ENCODE assay signal across 1 cellular context in the genomic region with DNA sequence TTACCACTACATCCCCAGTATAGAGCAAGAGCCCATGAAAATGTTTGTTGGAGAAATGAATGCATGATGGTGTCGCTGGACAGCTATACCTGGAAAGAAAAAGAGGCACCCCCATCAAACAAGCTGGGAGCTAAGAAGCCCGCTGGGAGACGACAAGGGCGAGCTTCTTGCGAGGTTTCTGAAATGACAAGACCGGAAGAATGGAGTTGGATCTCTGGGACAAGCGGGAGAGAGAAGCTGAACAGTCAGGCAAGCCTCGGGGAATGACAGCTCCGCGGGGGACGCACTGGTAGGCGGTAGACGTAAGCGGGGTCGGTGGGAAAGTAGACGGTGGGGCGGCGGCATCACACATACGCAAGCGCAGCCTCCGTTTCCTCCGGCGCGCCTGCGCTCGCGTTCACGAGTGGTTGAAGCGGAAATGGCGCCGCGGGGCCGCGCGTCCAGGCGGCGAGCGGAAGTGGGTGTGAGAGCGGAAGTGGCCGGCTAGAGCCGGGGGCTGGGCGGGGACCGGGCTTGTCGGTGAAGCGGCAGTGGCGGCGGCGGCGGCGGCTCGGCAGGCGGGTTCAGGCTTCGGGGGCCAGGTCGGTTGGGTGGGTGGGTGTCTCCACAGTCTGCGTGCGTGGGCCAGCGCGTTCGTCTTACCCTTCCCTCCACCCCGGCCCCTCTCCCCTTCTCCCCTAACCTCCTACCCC.
A peak's percentile ranks its signal among the peaks of the same experiment; 100 is the strongest.
TF ChIP-seq lines count a peak whose summit lies in the region.

Gene ARPC2, plus strand, starts transcription at position 516 of the 692 bp plus-strand sequence. CDS start 282 bp downstream, outside the sequence.

TF ChIP-seq in HepG2, 621 proteins besides CTCF, POLR2A, EP300 and RAD21 (continued from another document and continues in another):
- TF ChIP-seq, protein P1, sequence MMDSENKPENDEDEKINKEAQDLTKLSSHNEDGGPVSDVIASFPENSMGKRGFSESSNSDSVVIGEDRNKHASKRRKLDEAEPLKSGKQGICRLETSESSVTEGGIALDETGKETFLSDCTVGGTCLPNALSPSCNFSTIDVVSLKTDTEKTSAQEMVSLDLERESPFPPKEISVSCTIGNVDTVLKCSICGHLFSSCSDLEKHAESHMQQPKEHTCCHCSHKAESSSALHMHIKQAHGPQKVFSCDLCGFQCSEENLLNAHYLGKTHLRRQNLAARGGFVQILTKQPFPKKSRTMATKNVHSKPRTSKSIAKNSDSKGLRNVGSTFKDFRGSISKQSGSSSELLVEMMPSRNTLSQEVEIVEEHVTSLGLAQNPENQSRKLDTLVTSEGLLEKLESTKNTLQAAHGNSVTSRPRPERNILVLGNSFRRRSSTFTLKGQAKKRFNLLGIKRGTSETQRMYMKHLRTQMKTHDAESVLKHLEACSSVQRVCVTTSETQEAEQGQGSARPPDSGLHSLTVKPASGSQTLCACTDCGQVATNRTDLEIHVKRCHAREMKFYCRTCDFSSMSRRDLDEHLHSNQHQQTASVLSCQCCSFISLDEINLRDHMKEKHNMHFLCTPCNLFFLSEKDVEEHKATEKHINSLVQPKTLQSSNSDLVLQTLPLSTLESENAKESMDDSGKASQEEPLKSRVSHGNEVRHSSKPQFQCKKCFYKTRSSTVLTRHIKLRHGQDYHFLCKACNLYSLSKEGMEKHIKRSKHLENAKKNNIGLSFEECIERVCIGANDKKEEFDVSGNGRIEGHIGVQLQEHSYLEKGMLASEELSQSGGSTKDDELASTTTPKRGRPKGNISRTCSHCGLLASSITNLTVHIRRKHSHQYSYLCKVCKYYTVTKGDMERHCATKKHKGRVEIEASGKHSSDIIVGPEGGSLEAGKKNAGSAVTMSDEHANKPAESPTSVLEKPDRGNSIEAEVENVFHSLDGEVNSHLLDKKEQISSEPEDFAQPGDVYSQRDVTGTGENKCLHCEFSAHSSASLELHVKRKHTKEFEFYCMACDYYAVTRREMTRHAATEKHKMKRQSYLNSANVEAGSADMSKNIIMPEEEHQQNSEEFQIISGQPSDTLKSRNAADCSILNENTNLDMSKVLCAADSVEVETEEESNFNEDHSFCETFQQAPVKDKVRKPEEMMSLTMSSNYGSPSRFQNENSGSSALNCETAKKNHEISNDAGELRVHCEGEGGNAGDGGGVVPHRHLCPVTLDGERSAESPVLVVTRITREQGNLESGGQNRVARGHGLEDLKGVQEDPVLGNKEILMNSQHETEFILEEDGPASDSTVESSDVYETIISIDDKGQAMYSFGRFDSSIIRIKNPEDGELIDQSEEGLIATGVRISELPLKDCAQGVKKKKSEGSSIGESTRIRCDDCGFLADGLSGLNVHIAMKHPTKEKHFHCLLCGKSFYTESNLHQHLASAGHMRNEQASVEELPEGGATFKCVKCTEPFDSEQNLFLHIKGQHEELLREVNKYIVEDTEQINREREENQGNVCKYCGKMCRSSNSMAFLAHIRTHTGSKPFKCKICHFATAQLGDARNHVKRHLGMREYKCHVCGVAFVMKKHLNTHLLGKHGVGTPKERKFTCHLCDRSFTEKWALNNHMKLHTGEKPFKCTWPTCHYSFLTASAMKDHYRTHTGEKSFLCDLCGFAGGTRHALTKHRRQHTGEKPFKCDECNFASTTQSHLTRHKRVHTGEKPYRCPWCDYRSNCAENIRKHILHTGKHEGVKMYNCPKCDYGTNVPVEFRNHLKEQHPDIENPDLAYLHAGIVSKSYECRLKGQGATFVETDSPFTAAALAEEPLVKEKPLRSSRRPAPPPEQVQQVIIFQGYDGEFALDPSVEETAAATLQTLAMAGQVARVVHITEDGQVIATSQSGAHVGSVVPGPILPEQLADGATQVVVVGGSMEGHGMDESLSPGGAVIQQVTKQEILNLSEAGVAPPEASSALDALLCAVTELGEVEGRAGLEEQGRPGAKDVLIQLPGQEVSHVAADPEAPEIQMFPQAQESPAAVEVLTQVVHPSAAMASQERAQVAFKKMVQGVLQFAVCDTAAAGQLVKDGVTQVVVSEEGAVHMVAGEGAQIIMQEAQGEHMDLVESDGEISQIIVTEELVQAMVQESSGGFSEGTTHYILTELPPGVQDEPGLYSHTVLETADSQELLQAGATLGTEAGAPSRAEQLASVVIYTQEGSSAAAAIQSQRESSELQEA (CRISPR knock-in tag; IDR thresholded peaks at IDR 0.05; ENCODE audit: not compliant biosample characterization) = peak; percentile 52
- TF ChIP-seq ZNF878 (CRISPR knock-in tag; IDR thresholded peaks at IDR 0.05) (no peak), MAF1 (CRISPR knock-in tag; IDR thresholded peaks at IDR 0.05; ENCODE audit: borderline replicate concordance) (0 out of 2 replicates have a peak, but pooled peaks have one; percentile 46), SOX5 (CRISPR knock-in tag; IDR thresholded peaks at IDR 0.05; ENCODE audit: borderline replicate concordance) (peak; percentile 48; the same call in 1 of the 2 replicates), NFRKB (IDR thresholded peaks at IDR 0.05) (no peak), GLI4 (CRISPR knock-in tag; IDR thresholded peaks at IDR 0.05; ENCODE audit: borderline replicate concordance) (no peak), KAT8 (CRISPR knock-in tag; IDR thresholded peaks at IDR 0.05) (peak; percentile 95), RXRB (CRISPR knock-in tag; IDR thresholded peaks at IDR 0.05; ENCODE audit: borderline replicate concordance) (peak; percentile 41; the same call in 1 of the 2 replicates), ZNF607 (CRISPR knock-in tag; IDR thresholded peaks at IDR 0.05; ENCODE audit: borderline replicate concordance) (peak; percentile 95), ZNF800 (CRISPR knock-in tag; IDR thresholded peaks at IDR 0.05) (0 out of 2 replicates have a peak, but pooled peaks have one; percentile 56), SP1 (IDR thresholded peaks at IDR 0.05) (no peak), SP1 (CRISPR knock-in tag; IDR thresholded peaks at IDR 0.05) (no peak), HOXA7 (CRISPR knock-in tag; IDR thresholded peaks at IDR 0.05) (no peak), MED1 (CRISPR knock-in tag; IDR thresholded peaks at IDR 0.05) (peak; percentile 84), ZNF790 (CRISPR knock-in tag; IDR thresholded peaks at IDR 0.05; ENCODE audit: borderline replicate concordance) (peak; percentile 77; the same call in 1 of the 2 replicates), THAP11 (CRISPR knock-in tag; IDR thresholded peaks at IDR 0.05) (peak; percentile 93), UBTF (CRISPR knock-in tag; IDR thresholded peaks at IDR 0.05) (peak; percentile 46), SNAPC2 (CRISPR knock-in tag; IDR thresholded peaks at IDR 0.05) (no peak), GMEB1 (CRISPR knock-in tag; IDR thresholded peaks at IDR 0.05; ENCODE audit: borderline replicate concordance) (peak; percentile 78; the same call in 1 of the 2 replicates)
- TF ChIP-seq, protein P2, sequence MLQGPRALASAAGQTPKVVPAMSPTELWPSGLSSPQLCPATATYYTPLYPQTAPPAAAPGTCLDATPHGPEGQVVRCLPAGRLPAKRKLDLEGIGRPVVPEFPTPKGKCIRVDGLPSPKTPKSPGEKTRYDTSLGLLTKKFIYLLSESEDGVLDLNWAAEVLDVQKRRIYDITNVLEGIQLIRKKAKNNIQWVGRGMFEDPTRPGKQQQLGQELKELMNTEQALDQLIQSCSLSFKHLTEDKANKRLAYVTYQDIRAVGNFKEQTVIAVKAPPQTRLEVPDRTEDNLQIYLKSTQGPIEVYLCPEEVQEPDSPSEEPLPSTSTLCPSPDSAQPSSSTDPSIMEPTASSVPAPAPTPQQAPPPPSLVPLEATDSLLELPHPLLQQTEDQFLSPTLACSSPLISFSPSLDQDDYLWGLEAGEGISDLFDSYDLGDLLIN (CRISPR knock-in tag; IDR thresholded peaks at IDR 0.05; ENCODE audit: borderline replicate concordance) = 0 out of 2 replicates have a peak, but pooled peaks have one; percentile 21
- TF ChIP-seq, protein P3, sequence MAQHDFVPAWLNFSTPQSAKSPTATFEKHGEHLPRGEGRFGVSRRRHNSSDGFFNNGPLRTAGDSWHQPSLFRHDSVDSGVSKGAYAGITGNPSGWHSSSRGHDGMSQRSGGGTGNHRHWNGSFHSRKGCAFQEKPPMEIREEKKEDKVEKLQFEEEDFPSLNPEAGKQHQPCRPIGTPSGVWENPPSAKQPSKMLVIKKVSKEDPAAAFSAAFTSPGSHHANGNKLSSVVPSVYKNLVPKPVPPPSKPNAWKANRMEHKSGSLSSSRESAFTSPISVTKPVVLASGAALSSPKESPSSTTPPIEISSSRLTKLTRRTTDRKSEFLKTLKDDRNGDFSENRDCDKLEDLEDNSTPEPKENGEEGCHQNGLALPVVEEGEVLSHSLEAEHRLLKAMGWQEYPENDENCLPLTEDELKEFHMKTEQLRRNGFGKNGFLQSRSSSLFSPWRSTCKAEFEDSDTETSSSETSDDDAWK (CRISPR knock-in tag; IDR thresholded peaks at IDR 0.05) = no peak
- TF ChIP-seq, protein P4, sequence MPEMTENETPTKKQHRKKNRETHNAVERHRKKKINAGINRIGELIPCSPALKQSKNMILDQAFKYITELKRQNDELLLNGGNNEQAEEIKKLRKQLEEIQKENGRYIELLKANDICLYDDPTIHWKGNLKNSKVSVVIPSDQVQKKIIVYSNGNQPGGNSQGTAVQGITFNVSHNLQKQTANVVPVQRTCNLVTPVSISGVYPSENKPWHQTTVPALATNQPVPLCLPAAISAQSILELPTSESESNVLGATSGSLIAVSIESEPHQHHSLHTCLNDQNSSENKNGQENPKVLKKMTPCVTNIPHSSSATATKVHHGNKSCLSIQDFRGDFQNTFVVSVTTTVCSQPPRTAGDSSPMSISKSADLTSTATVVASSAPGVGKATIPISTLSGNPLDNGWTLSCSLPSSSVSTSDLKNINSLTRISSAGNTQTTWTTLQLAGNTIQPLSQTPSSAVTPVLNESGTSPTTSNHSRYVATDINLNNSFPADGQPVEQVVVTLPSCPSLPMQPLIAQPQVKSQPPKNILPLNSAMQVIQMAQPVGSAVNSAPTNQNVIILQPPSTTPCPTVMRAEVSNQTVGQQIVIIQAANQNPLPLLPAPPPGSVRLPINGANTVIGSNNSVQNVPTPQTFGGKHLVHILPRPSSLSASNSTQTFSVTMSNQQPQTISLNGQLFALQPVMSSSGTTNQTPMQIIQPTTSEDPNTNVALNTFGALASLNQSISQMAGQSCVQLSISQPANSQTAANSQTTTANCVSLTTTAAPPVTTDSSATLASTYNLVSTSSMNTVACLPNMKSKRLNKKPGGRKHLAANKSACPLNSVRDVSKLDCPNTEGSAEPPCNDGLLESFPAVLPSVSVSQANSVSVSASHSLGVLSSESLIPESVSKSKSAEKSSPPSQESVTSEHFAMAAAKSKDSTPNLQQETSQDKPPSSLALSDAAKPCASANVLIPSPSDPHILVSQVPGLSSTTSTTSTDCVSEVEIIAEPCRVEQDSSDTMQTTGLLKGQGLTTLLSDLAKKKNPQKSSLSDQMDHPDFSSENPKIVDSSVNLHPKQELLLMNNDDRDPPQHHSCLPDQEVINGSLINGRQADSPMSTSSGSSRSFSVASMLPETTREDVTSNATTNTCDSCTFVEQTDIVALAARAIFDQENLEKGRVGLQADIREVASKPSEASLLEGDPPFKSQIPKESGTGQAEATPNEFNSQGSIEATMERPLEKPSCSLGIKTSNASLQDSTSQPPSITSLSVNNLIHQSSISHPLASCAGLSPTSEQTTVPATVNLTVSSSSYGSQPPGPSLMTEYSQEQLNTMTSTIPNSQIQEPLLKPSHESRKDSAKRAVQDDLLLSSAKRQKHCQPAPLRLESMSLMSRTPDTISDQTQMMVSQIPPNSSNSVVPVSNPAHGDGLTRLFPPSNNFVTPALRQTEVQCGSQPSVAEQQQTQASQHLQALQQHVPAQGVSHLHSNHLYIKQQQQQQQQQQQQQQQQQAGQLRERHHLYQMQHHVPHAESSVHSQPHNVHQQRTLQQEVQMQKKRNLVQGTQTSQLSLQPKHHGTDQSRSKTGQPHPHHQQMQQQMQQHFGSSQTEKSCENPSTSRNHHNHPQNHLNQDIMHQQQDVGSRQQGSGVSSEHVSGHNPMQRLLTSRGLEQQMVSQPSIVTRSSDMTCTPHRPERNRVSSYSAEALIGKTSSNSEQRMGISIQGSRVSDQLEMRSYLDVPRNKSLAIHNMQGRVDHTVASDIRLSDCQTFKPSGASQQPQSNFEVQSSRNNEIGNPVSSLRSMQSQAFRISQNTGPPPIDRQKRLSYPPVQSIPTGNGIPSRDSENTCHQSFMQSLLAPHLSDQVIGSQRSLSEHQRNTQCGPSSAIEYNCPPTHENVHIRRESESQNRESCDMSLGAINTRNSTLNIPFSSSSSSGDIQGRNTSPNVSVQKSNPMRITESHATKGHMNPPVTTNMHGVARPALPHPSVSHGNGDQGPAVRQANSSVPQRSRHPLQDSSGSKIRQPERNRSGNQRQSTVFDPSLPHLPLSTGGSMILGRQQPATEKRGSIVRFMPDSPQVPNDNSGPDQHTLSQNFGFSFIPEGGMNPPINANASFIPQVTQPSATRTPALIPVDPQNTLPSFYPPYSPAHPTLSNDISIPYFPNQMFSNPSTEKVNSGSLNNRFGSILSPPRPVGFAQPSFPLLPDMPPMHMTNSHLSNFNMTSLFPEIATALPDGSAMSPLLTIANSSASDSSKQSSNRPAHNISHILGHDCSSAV (CRISPR knock-in tag; IDR thresholded peaks at IDR 0.05; ENCODE audit: borderline replicate concordance) = no peak
